Comparison of ENCODE assay signal across 10 cellular contexts in the genomic region with DNA sequence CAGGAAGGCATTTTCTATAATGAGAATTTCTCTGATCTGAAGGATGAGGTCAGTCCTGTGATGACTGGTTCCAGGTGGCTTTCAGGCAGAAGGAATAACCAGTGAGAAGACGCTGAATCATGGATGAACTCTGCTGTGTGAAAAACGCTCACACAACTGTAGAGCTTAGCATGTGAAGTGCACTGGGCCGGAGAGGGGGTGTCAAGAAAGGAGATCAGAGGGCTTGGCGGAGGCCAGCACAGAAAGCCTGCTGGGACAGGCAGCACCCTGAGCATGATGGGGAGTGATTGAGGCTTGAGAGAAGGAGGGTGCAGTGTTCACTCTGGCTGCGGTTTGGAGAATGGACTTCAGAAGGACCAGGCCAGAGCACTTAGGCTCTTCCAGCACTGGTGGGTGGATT.
"Had no signal": no experiment of that assay in that cellular context is flagged by ENCODE, and none has a peak within 500 bp of the region (broad histone marks: within the 10 kb centered on the region; RNA-seq: fewer than 3 reads in every experiment).

No MANE protein-coding gene starts in this region.

- H3K27ac Mint-ChIP-seq: activated naive CD4-positive, alpha-beta T cell treated with anti-CD3 and anti-CD28 coated beads, Interleukin-2, amount 50 U/mL, for 24 hours; stimulated activated naive B cell treated with anti-CD40 and anti-IgM and Interleukin-4, amounts not matched to agents 10 μg/mL and 1 μg/mL and 100 μg/mL, for 72 hours had no signal

- H3K36me3 Mint-ChIP-seq: activated naive CD4-positive, alpha-beta T cell treated with anti-CD3 and anti-CD28 coated beads, Interleukin-2, amount 50 U/mL, for 24 hours; stimulated activated naive B cell treated with anti-CD40 and anti-IgM and Interleukin-4, amounts not matched to agents 10 μg/mL and 1 μg/mL and 100 μg/mL, for 72 hours had no signal

- H3K4me3 Mint-ChIP-seq: activated naive CD4-positive, alpha-beta T cell treated with anti-CD3 and anti-CD28 coated beads, Interleukin-2, amount 50 U/mL, for 24 hours; stimulated activated naive B cell treated with anti-CD40 and anti-IgM and Interleukin-4, amounts not matched to agents 10 μg/mL and 1 μg/mL and 100 μg/mL, for 72 hours had no signal

- H3K4me1 ChIP-seq: gastroesophageal sphincter had no signal

- H3K4me3 ChIP-seq: gastroesophageal sphincter, transverse colon had no signal

- DNase-seq: activated effector memory CD4-positive, alpha-beta T cell treated with Interleukin-2 at 50 U/mL for 16 hours; activated T-cell treated with anti-CD3 and anti-CD28 coated beads, Interleukin-2, amount 50 U/mL, for 1 hour; amygdala; brain microvascular endothelial cell; retina; stimulated activated naive B cell treated with anti-CD40 and anti-IgM and Interleukin-4, amounts not matched to agents 10 μg/mL and 1 μg/mL and 100 μg/mL, for 72 hours; transverse colon had no signal

- H3K4me1 Mint-ChIP-seq: activated naive CD4-positive, alpha-beta T cell treated with anti-CD3 and anti-CD28 coated beads, Interleukin-2, amount 50 U/mL, for 24 hours; stimulated activated naive B cell treated with anti-CD40 and anti-IgM and Interleukin-4, amounts not matched to agents 10 μg/mL and 1 μg/mL and 100 μg/mL, for 72 hours had no signal

- H3K9me3 Mint-ChIP-seq: activated naive CD4-positive, alpha-beta T cell treated with anti-CD3 and anti-CD28 coated beads, Interleukin-2, amount 50 U/mL, for 24 hours; stimulated activated naive B cell treated with anti-CD40 and anti-IgM and Interleukin-4, amounts not matched to agents 10 μg/mL and 1 μg/mL and 100 μg/mL, for 72 hours had no signal

- ATAC-seq: activated CD4-positive, CD25-positive, alpha-beta regulatory T cell treated with anti-CD3 and anti-CD28 coated beads, Interleukin-2, amount 50 U/mL, for 24 hours; gastroesophageal sphincter; stimulated activated naive B cell treated with anti-CD40 and anti-IgM and Interleukin-4, amounts not matched to agents 10 μg/mL and 1 μg/mL and 100 μg/mL, for 72 hours had no signal

- H3K9me3 ChIP-seq: gastroesophageal sphincter, transverse colon had no signal

- H3K36me3 ChIP-seq: brain microvascular endothelial cell, gastroesophageal sphincter, transverse colon had no signal

- H3K27ac ChIP-seq: brain microvascular endothelial cell, gastroesophageal sphincter, transverse colon had no signal

- H3K27me3 Mint-ChIP-seq: activated naive CD4-positive, alpha-beta T cell treated with anti-CD3 and anti-CD28 coated beads, Interleukin-2, amount 50 U/mL, for 24 hours; stimulated activated naive B cell treated with anti-CD40 and anti-IgM and Interleukin-4, amounts not matched to agents 10 μg/mL and 1 μg/mL and 100 μg/mL, for 72 hours had no signal

- H3K27me3 ChIP-seq: brain microvascular endothelial cell, gastroesophageal sphincter, transverse colon had no signal
